12 cellular contexts compared by ENCODE assay signal in the genomic region with DNA sequence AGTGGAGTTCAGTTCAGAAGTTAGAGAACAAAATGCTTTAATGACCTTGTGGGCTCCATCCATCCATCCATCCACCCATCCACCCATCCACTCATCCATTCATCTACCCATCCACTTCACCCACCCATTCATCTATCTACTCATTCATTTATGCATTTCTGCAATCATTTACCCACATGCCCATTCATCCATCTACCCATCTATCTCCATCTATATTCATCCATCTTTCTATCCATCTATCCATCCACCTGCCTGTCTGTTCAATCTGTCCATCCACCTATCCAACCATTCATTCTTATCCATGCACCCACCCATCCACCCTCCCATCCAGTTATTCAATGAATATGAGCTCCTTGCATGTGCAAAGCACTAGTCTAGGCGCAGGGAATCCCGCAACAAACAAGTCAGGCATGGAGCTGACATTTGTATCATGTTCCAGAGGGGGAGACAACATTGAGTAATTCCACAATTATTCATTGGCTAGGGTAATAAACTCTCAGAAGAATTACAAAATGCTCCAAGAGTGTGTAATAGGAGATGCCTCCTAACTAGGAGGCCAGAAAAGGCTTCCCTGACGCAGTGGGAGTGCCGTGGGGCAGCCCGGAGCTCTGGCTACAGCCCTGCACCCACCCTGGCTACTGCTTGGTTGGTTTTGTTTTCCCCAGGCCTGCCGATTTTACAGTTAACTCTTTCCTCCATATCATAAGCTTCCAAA.
A peak's percentile ranks its signal among the peaks of the same experiment; 100 is the strongest.
DNase-seq lines count a peak whose midpoint lies in the region; ATAC-seq, FAIRE-seq and TF ChIP-seq lines count a peak whose summit lies in the region.
"Had no signal": no experiment of that assay in that cellular context is flagged by ENCODE, and none has a peak within 500 bp of the region (broad histone marks: within the 10 kb centered on the region; RNA-seq: fewer than 3 reads in every experiment).

No MANE protein-coding gene starts in this region.

- peak; percentile 28; the same call in 2 of the 3 replicates for ATAC-seq in GM23338
- ATAC-seq in right cardiac atrium: peak; percentile 77 to 80
- ATAC-seq in GM21825 (IDR thresholded peaks at IDR 0.05; ENCODE audit: unreplicated experiment): no peak
- ATAC-seq: activated CD8-positive, alpha-beta T cell treated with anti-CD3 and anti-CD28 coated beads for 36 hours had no signal

- H3K36me3 Mint-ChIP-seq in GM23338 (ENCODE audit: low read depth): peaks cover 1% of the 10 kb centered on the region; the same call in 1 of the 3 replicates
- H3K36me3 Mint-ChIP-seq in astrocyte (ENCODE audit: low read depth, unreplicated experiment): peaks cover 1% of the 10 kb centered on the region

- H3K4me3 Mint-ChIP-seq in GM23338 (no peak overlapping the region), astrocyte (ENCODE audit: unreplicated experiment) (peak overlapping the region; percentile 0)
- H3K4me3 Mint-ChIP-seq: activated CD8-positive, alpha-beta T cell treated with anti-CD3 and anti-CD28 coated beads for 36 hours had no signal

- no peaks in the 10 kb centered on the region for H3K79me2 ChIP-seq in GM23338 (replicated peaks; ENCODE audit: insufficient read depth)
- H3K79me2 ChIP-seq in astrocyte (ENCODE audit: insufficient read depth, low read length): no peaks in the 10 kb centered on the region

- H3K4me2 ChIP-seq in GM23338: no peak overlapping the region
- peak overlapping the region; percentile 71 for H3K4me2 ChIP-seq in astrocyte (ENCODE audit: low read length)

- H3K27ac ChIP-seq in GM23338 (ENCODE audit: low read depth) (no peak overlapping the region), astrocyte (ENCODE audit: low read depth, low read length) (peak overlapping the region; percentile 77), right cardiac atrium (ENCODE audit: low read length) (no peak overlapping the region), sigmoid colon (peak overlapping the region; percentile 40 to 75 (median 62))
- H3K27ac ChIP-seq: neutrophil had no signal

- H3K4me1 ChIP-seq in GM23338 (ENCODE audit: insufficient read depth) (peaks cover 23% of the 10 kb centered on the region), astrocyte (ENCODE audit: insufficient read depth, low read length) (peaks cover 40% of the 10 kb centered on the region), right cardiac atrium (ENCODE audit: control insufficient read depth, insufficient read depth, low read length) (peaks cover 2% of the 10 kb centered on the region), sigmoid colon (peaks cover 2 to 77% (median 74%) of the 10 kb centered on the region in 4 donors)

- H3F3A ChIP-seq in GM23338 (replicated peaks; ENCODE audit: low read depth): no peaks in the 10 kb centered on the region

- no peak for DNase-seq in GM23338 (ENCODE audit: low spot score)
- peak; percentile 88 for DNase-seq in astrocyte (ENCODE audit: low read depth)
- peak; percentile 82 to 90 (median 86) for DNase-seq in right cardiac atrium
- peak; percentile 88 for DNase-seq in sigmoid colon
- DNase-seq in cortex of kidney (lab: John Stamatoyannopoulos, UW): no peak
- no peak for DNase-seq in NCI-H1417 treated with DMSO at 0.1 percent for 48 hours (lab: John Stamatoyannopoulos, UW)
- no peak for DNase-seq in GM19239 (ENCODE audit: insufficient read length, low spot score)
- DNase-seq: activated CD8-positive, alpha-beta T cell treated with anti-CD3 and anti-CD28 coated beads for 36 hours; stimulated activated naive CD4-positive, alpha-beta T cell treated with Interleukin-2 at 50 U/mL for 16 hours had no signal

- H3K4me1 Mint-ChIP-seq in GM23338 (peaks cover 42% of the 10 kb centered on the region), astrocyte (ENCODE audit: low read depth, unreplicated experiment) (peaks cover 38% of the 10 kb centered on the region)

- H3K9me3 Mint-ChIP-seq in GM23338: peaks cover 11% of the 10 kb centered on the region
- H3K9me3 Mint-ChIP-seq in astrocyte (ENCODE audit: unreplicated experiment): no peaks in the 10 kb centered on the region
- H3K9me3 Mint-ChIP-seq: activated CD8-positive, alpha-beta T cell treated with anti-CD3 and anti-CD28 coated beads for 36 hours had no signal

- 37% methylated on average over 6 of the region's 6 CpGs for WGBS in right cardiac atrium
- WGBS in sigmoid colon, 2 donors: 41 to 55% methylated on average over 6 of the region's 6 CpGs

- peak overlapping the region; percentile 67 for H3K9ac ChIP-seq in astrocyte (ENCODE audit: low read length)

- H4K20me1 ChIP-seq in GM23338 (replicated peaks; ENCODE audit: insufficient read depth): no peaks in the 10 kb centered on the region
- no peaks in the 10 kb centered on the region for H4K20me1 ChIP-seq in astrocyte (ENCODE audit: insufficient read depth, low read length)

- H2AFZ ChIP-seq in GM23338 (peak overlapping the region; percentile 86), astrocyte (ENCODE audit: low read depth, low read length) (peak overlapping the region; percentile 66)

- intact Hi-C loops in right cardiac atrium (cut with DNase I): loop anchor here in 1 of 4 donors (10.0 kb wide), 1 partner anchor 151 kb away; no protein-coding TSS in a partner anchor
- intact Hi-C loops in sigmoid colon (cut with DNase I): loop anchor here (2.0 to 5.0 kb wide), 5 partner anchors 94 to 549 kb away; partner anchors contain the start of gene S1PR3

- FAIRE-seq in astrocyte (lab: Jason Lieb, UNC) (peak; percentile 56), GM19239 (lab: Jason Lieb, UNC) (no peak)
- FAIRE-seq: G401.6 had no signal

- H3K27me3 Mint-ChIP-seq in GM23338 (ENCODE audit: insufficient read depth, low read depth, poor library complexity) (peaks cover 7% of the 10 kb centered on the region), astrocyte (ENCODE audit: low read depth, unreplicated experiment) (peaks cover 2% of the 10 kb centered on the region)

- peak overlapping the region; percentile 83 for H3K27ac Mint-ChIP-seq in GM23338
- H3K27ac Mint-ChIP-seq in astrocyte (ENCODE audit: unreplicated experiment): peak overlapping the region; percentile 94
- H3K27ac Mint-ChIP-seq: activated CD8-positive, alpha-beta T cell treated with anti-CD3 and anti-CD28 coated beads for 36 hours had no signal

- H3K9me2 ChIP-seq in GM23338 (ENCODE audit: insufficient read depth): 0 out of 2 replicates have a peak, but pooled peaks cover 9% of the 10 kb centered on the region

- H3K27me3 ChIP-seq in GM23338 (ENCODE audit: insufficient read depth): no peaks in the 10 kb centered on the region
- H3K27me3 ChIP-seq in astrocyte (ENCODE audit: insufficient read depth, low read length): no peaks in the 10 kb centered on the region
- H3K27me3 ChIP-seq in right cardiac atrium (ENCODE audit: control insufficient read depth, insufficient read depth): no peaks in the 10 kb centered on the region
- H3K27me3 ChIP-seq in sigmoid colon: no peaks in the 10 kb centered on the region
- H3K27me3 ChIP-seq: neutrophil had no signal

- H3K9me3 ChIP-seq in astrocyte (ENCODE audit: insufficient read depth, low read depth, low read length): peaks cover 3% of the 10 kb centered on the region
- H3K9me3 ChIP-seq in right cardiac atrium (ENCODE audit: control insufficient read depth, low read length): no peaks in the 10 kb centered on the region
- no peaks in the 10 kb centered on the region for H3K9me3 ChIP-seq in sigmoid colon
- H3K9me3 ChIP-seq: neutrophil had no signal

- TF ChIP-seq EP300 in sigmoid colon (IDR thresholded peaks at IDR 0.05): peak in 2 of 4 donors; percentile 35 to 55

- H3K36me3 ChIP-seq in GM23338 (ENCODE audit: insufficient read depth) (no peaks in the 10 kb centered on the region), astrocyte (ENCODE audit: insufficient read depth, low read length) (no peaks in the 10 kb centered on the region), sigmoid colon (no peaks in the 10 kb centered on the region)
- H3K36me3 ChIP-seq: neutrophil had no signal

- TF ChIP-seq CTCF in GM23338 (conservative IDR thresholded peaks at IDR 0.05; ENCODE audit: low read depth in 2 of 2) (no peak), astrocyte (IDR thresholded peaks at IDR 0.05; ENCODE audit: insufficient read depth, low read depth, low read length) (no peak), sigmoid colon (IDR thresholded peaks at IDR 0.05) (peak in 1 of 4 experiments; percentile 12)

- H3K4me3 ChIP-seq in GM23338: no peak overlapping the region
- H3K4me3 ChIP-seq in astrocyte (ENCODE audit: insufficient read depth, low read depth, low read length): no peak overlapping the region
- H3K4me3 ChIP-seq in right cardiac atrium (ENCODE audit: low read length): no peak overlapping the region
- no peak overlapping the region for H3K4me3 ChIP-seq in sigmoid colon

- no peak for TF ChIP-seq POLR2A in sigmoid colon (IDR thresholded peaks at IDR 0.05)

TF ChIP-seq in GM23338, 12 proteins besides CTCF, POLR2A, EP300 and RAD21 (continues in another document):
- no peak for TF ChIP-seq EZH2phosphoT487 (IDR thresholded peaks at IDR 0.05; ENCODE audit: unreplicated experiment)

Comparison
In these comparisons a context has a peak if more than half of its experiments do, and no peak if none do; other contexts are left out.
1. DNase-seq: peak in astrocyte (single experiment), right cardiac atrium (3 of 3) and sigmoid colon (single experiment); none in GM23338 (single experiment), cortex of kidney (single experiment), NCI-H1417 treated with DMSO at 0.1 percent for 48 hours (single experiment) and GM19239 (single experiment).
2. H3K27ac ChIP-seq: peak in astrocyte (single experiment) and sigmoid colon (4 of 4); none in GM23338 (single experiment) and right cardiac atrium (single experiment).